ENCODE assay signal across 21 cellular contexts in genomic region chr6:75350156-75350555, GRCh38.
DNase-seq lines count a peak whose midpoint lies in the region; ATAC-seq and TF ChIP-seq lines count a peak whose summit lies in the region.
"Had no signal": no experiment of that assay in that cellular context is flagged by ENCODE, and none has a peak within 500 bp of the region (broad histone marks: within the 10 kb centered on the region; RNA-seq: fewer than 3 reads in every experiment).

No MANE protein-coding gene starts in this region.

- H3K4me2 ChIP-seq in OCI-LY3 (ENCODE audit: low read length) = peak overlapping the region; percentile 75; the same call in 1 of the 2 replicates

- no peak for ATAC-seq in GM18909 (IDR thresholded peaks at IDR 0.05; ENCODE audit: poor library complexity, unreplicated experiment)
- ATAC-seq: activated CD8-positive, alpha-beta T cell treated with anti-CD3 and anti-CD28 coated beads for 36 hours; activated T-cell treated with anti-CD3 and anti-CD28 coated beads, Interleukin-2, amount 50 U/mL, for 4 hours; natural killer cell treated with Interleukin-12 subunit alpha and Interleukin-12 subunit beta and Interleukin-15 and Interleukin-18, amount 100 ng/mL, for 72 hours had no signal

- H3K4me1 ChIP-seq in ES-I3 (ENCODE audit: insufficient read depth, low read length) (peaks cover 5% of the 10 kb centered on the region; the same call in 1 of the 2 replicates), OCI-LY3 (ENCODE audit: low read length) (no peaks in the 10 kb centered on the region), testis (peaks cover 7% of the 10 kb centered on the region)
- no peaks in the 10 kb centered on the region for H3K4me1 ChIP-seq in effector memory CD4-positive, alpha-beta T cell (ENCODE audit: control insufficient read depth, insufficient read depth, low read length, poor library complexity, severe bottlenecking)

- TF ChIP-seq POLR2A in testis (IDR thresholded peaks at IDR 0.05) = no peak

- 32% methylated on average over 3 of the region's 3 CpGs for WGBS in testis, 2 donors

- intact Hi-C loops in testis (cut with DNase I; ENCODE audit: low total_unique reads) = no loop called here

- H3K36me3 Mint-ChIP-seq in progenitor cell of endocrine pancreas (ENCODE audit: insufficient read depth) (no peaks in the 10 kb centered on the region), chondrocyte (ENCODE audit: low read depth) (peaks cover 3% of the 10 kb centered on the region)
- H3K36me3 Mint-ChIP-seq: CD4-positive, alpha-beta memory T cell; natural killer cell treated with Interleukin-12 subunit alpha and Interleukin-12 subunit beta and Interleukin-15 and Interleukin-18, amount 100 ng/mL, for 72 hours had no signal

- no peaks in the 10 kb centered on the region for H3K36me3 ChIP-seq in ES-I3 (ENCODE audit: insufficient read depth, low read length)
- no peaks in the 10 kb centered on the region for H3K36me3 ChIP-seq in OCI-LY3 (replicated peaks; ENCODE audit: low read depth, low read length)
- H3K36me3 ChIP-seq in testis (ENCODE audit: low read depth, missing control alignments) = no peaks in the 10 kb centered on the region
- H3K36me3 ChIP-seq in effector memory CD4-positive, alpha-beta T cell (ENCODE audit: control insufficient read depth, insufficient read depth, low read length) = no peaks in the 10 kb centered on the region

- no peaks in the 10 kb centered on the region for H3K79me2 ChIP-seq in OCI-LY3 (ENCODE audit: low read length)

- H3K9me3 ChIP-seq in ES-I3 (ENCODE audit: control insufficient read depth, insufficient read depth, low read length) (no peaks in the 10 kb centered on the region), OCI-LY3 (ENCODE audit: insufficient read depth, low read length) (no peaks in the 10 kb centered on the region), testis (no peaks in the 10 kb centered on the region)
- H3K9me3 ChIP-seq in effector memory CD4-positive, alpha-beta T cell (ENCODE audit: control insufficient read depth, low read length) = no peaks in the 10 kb centered on the region

- H3K27ac ChIP-seq in OCI-LY3 (ENCODE audit: low read length) (no peak overlapping the region), testis (no peak overlapping the region)
- H3K27ac ChIP-seq in effector memory CD4-positive, alpha-beta T cell (ENCODE audit: insufficient read depth, low read length, poor library complexity, severe bottlenecking) = no peak overlapping the region
- H3K27ac ChIP-seq: epithelial cell of prostate had no signal

- H3K9me3 Mint-ChIP-seq in progenitor cell of endocrine pancreas (ENCODE audit: low read depth) (peaks cover 3% of the 10 kb centered on the region), chondrocyte (ENCODE audit: low read depth) (no peaks in the 10 kb centered on the region)
- H3K9me3 Mint-ChIP-seq: activated B cell treated with CpG ODN at 0.5 μM for 24 hours; activated CD8-positive, alpha-beta T cell treated with anti-CD3 and anti-CD28 coated beads for 36 hours; activated T-cell treated with anti-CD3 and anti-CD28 coated beads, Interleukin-2, amount 50 U/mL, for 4 hours; CD4-positive, alpha-beta memory T cell; natural killer cell treated with Interleukin-12 subunit alpha and Interleukin-12 subunit beta and Interleukin-15 and Interleukin-18, amount 100 ng/mL, for 72 hours had no signal

- H4K20me1 ChIP-seq in OCI-LY3 (ENCODE audit: insufficient read depth, low read length) = no peaks in the 10 kb centered on the region

- DNase-seq in progenitor cell of endocrine pancreas (ENCODE audit: low spot score, unreplicated experiment) = no peak
- DNase-seq in testis = no peak
- DNase-seq in effector memory CD4-positive, alpha-beta T cell = no peak
- no peak for DNase-seq in chondrocyte (ENCODE audit: low spot score)
- DNase-seq: activated B cell treated with CpG ODN at 0.5 μM for 24 hours; activated CD8-positive, alpha-beta T cell treated with anti-CD3 and anti-CD28 coated beads for 36 hours; activated naive CD4-positive, alpha-beta T cell treated with anti-CD3 and anti-CD28 coated beads, Interleukin-2, amount 50 U/mL, for 16 hours; activated T-cell treated with anti-CD3 and anti-CD28 coated beads, Interleukin-2, amount 50 U/mL, for 4 hours; Karpas-422; NCI-H1048; NCI-H526 treated with DMSO at 0.1 percent for 48 hours; SIG-M5; stimulated activated naive CD4-positive, alpha-beta T cell treated with Interleukin-2 at 50 U/mL for 16 hours; T-helper 2 cell had no signal

- H3K9ac ChIP-seq in ES-I3 (ENCODE audit: low read depth, low read length) (peak overlapping the region; percentile 80; the same call in 1 of the 2 replicates), OCI-LY3 (ENCODE audit: low read length) (no peak overlapping the region)

- H3K27me3 ChIP-seq in OCI-LY3 (ENCODE audit: low read depth, low read length) (peaks cover 4% of the 10 kb centered on the region; the same call in 1 of the 2 replicates), testis (no peaks in the 10 kb centered on the region)
- no peaks in the 10 kb centered on the region for H3K27me3 ChIP-seq in effector memory CD4-positive, alpha-beta T cell (replicated peaks; ENCODE audit: control insufficient read depth, insufficient read depth, low read length, poor library complexity, severe bottlenecking)

- H3K4me3 Mint-ChIP-seq in progenitor cell of endocrine pancreas (ENCODE audit: low read depth) (peak overlapping the region; percentile 79), chondrocyte (ENCODE audit: unreplicated experiment) (no peak overlapping the region)
- H3K4me3 Mint-ChIP-seq: activated B cell treated with CpG ODN at 0.5 μM for 24 hours; activated CD8-positive, alpha-beta T cell treated with anti-CD3 and anti-CD28 coated beads for 36 hours; activated T-cell treated with anti-CD3 and anti-CD28 coated beads, Interleukin-2, amount 50 U/mL, for 4 hours; natural killer cell treated with Interleukin-12 subunit alpha and Interleukin-12 subunit beta and Interleukin-15 and Interleukin-18, amount 100 ng/mL, for 72 hours had no signal

- H3K4me3 ChIP-seq in OCI-LY3 (ENCODE audit: low read length) (no peak overlapping the region), iPS-11a (ENCODE audit: low read depth, low read length) (peak overlapping the region; percentile 44), testis (no peak overlapping the region)
- H3K4me3 ChIP-seq in effector memory CD4-positive, alpha-beta T cell (ENCODE audit: insufficient read depth, low read depth, low read length, poor library complexity, severe bottlenecking) = no peak overlapping the region

- no peak for TF ChIP-seq CTCF in OCI-LY3 (IDR thresholded peaks at IDR 0.05; ENCODE audit: low read depth, low read length)
- TF ChIP-seq CTCF in progenitor cell of endocrine pancreas (IDR thresholded peaks at IDR 0.05; ENCODE audit: unreplicated experiment) = no peak
- TF ChIP-seq CTCF in testis (IDR thresholded peaks at IDR 0.05) = no peak
- no peak for TF ChIP-seq CTCF in chondrocyte (IDR thresholded peaks at IDR 0.05)

- H3K4me1 Mint-ChIP-seq in progenitor cell of endocrine pancreas (ENCODE audit: low read depth) (peaks cover 33% of the 10 kb centered on the region), chondrocyte (ENCODE audit: low read depth) (peaks cover 42% of the 10 kb centered on the region)
- H3K4me1 Mint-ChIP-seq: activated B cell treated with CpG ODN at 0.5 μM for 24 hours had no signal

- no peaks in the 10 kb centered on the region for H3K27me3 Mint-ChIP-seq in progenitor cell of endocrine pancreas
- H3K27me3 Mint-ChIP-seq in chondrocyte (ENCODE audit: low read depth) = peaks cover 8% of the 10 kb centered on the region

- H3K27ac Mint-ChIP-seq in progenitor cell of endocrine pancreas (no peak overlapping the region), chondrocyte (ENCODE audit: unreplicated experiment) (no peak overlapping the region)
- H3K27ac Mint-ChIP-seq: activated B cell treated with CpG ODN at 0.5 μM for 24 hours; activated CD8-positive, alpha-beta T cell treated with anti-CD3 and anti-CD28 coated beads for 36 hours; CD4-positive, alpha-beta memory T cell; natural killer cell treated with Interleukin-12 subunit alpha and Interleukin-12 subunit beta and Interleukin-15 and Interleukin-18, amount 100 ng/mL, for 72 hours had no signal

- H2AFZ ChIP-seq in OCI-LY3 (ENCODE audit: low read depth, low read length) = no peak overlapping the region
